ENCODE assay signal across 18 cellular contexts in genomic region chr4:137471461-137471860, GRCh38.
DNase-seq lines count a peak whose midpoint lies in the region; ATAC-seq and TF ChIP-seq lines count a peak whose summit lies in the region.
"Had no signal": no experiment of that assay in that cellular context is flagged by ENCODE, and none has a peak within 500 bp of the region (broad histone marks: within the 10 kb centered on the region; RNA-seq: fewer than 3 reads in every experiment).

No MANE protein-coding gene starts in this region.

- TF ChIP-seq CTCF in AG10803 (conservative IDR thresholded peaks at IDR 0.05; ENCODE audit: low read length) = no peak
- TF ChIP-seq CTCF in mammary epithelial cell (conservative IDR thresholded peaks at IDR 0.05 in 1 of 2, IDR thresholded peaks at IDR 0.05 in 1 of 2; ENCODE audit: extremely low read depth in 1 of 2, insufficient read depth in 1 of 2, low read depth in 1 of 2, low read length in 2 of 2) = no peak
- TF ChIP-seq CTCF in neural crest cell (conservative IDR thresholded peaks at IDR 0.05) = no peak
- TF ChIP-seq CTCF in Caco-2 (IDR thresholded peaks at IDR 0.05; ENCODE audit: insufficient read depth in 1 of 2, low read depth in 1 of 2, low read length in 1 of 2, severe bottlenecking in 1 of 2, unreplicated experiment in 1 of 2) = no peak

- peaks cover 7% of the 10 kb centered on the region for H3K9me3 Mint-ChIP-seq in neural crest cell
- H3K9me3 Mint-ChIP-seq in Caco-2 (ENCODE audit: unreplicated experiment) = no peaks in the 10 kb centered on the region

- in situ Hi-C loops in mammary epithelial cell (cut with MboI; ENCODE audit: low sequenced_read_pairs in 2 of 2) = no loop called here

- H2AFZ ChIP-seq in mammary epithelial cell (ENCODE audit: low read depth, low read length) = no peak overlapping the region

- no peaks in the 10 kb centered on the region for H3K79me2 ChIP-seq in mammary epithelial cell (ENCODE audit: insufficient read depth, low read length)

- BruUV-seq in mammary epithelial cell (replicated peaks; lab: Mats Ljungman, UMichigan) = TSS peak; percentile 91
- BruUV-seq in Caco-2 (replicated peaks; lab: Mats Ljungman, UMichigan) = no TSS peak

- no peak overlapping the region for H3K9ac ChIP-seq in mammary epithelial cell (ENCODE audit: insufficient read depth, low read length)

- H3K4me3 Mint-ChIP-seq in neural crest cell (no peak overlapping the region), Caco-2 (ENCODE audit: unreplicated experiment) (no peak overlapping the region)

- H3K4me1 Mint-ChIP-seq in neural crest cell (peaks cover 5% of the 10 kb centered on the region), Caco-2 (ENCODE audit: low read depth, unreplicated experiment) (no peaks in the 10 kb centered on the region)

- H3K27me3 ChIP-seq in mammary epithelial cell (ENCODE audit: insufficient read depth, low read length) (no peaks in the 10 kb centered on the region), Caco-2 (replicated peaks; ENCODE audit: control insufficient read depth, insufficient read depth, low read length) (no peaks in the 10 kb centered on the region)
- H3K27me3 ChIP-seq: SJCRH30 had no signal

- H3K4me2 ChIP-seq in mammary epithelial cell (ENCODE audit: insufficient read depth, low read depth, low read length) = no peak overlapping the region

- H3K36me3 Mint-ChIP-seq in neural crest cell (ENCODE audit: low read depth) (peaks cover 3% of the 10 kb centered on the region), Caco-2 (ENCODE audit: insufficient read depth, unreplicated experiment) (no peaks in the 10 kb centered on the region)

- H3K4me3 ChIP-seq in AG10803 (ENCODE audit: low read length) (no peak overlapping the region), mammary epithelial cell (replicated peaks in 1 of 3; ENCODE audit: insufficient read depth in 1 of 3, low read depth in 2 of 3, low read length in 3 of 3) (no peak overlapping the region), Caco-2 (ENCODE audit: low read depth, low read length) (no peak overlapping the region)
- H3K4me3 ChIP-seq: HAP-1, K562, SJCRH30 had no signal

- H3K27ac ChIP-seq in mammary epithelial cell (ENCODE audit: insufficient read depth, low read depth, low read length) = no peak overlapping the region
- H3K27ac ChIP-seq: HL-60, RWPE1, SJCRH30 had no signal

- no peaks in the 10 kb centered on the region for H3K4me1 ChIP-seq in mammary epithelial cell (ENCODE audit: insufficient read depth, low read length)
- no peaks in the 10 kb centered on the region for H3K4me1 ChIP-seq in Caco-2
- H3K4me1 ChIP-seq: SJCRH30 had no signal

- H3K27me3 Mint-ChIP-seq in neural crest cell (ENCODE audit: low read depth) (no peaks in the 10 kb centered on the region), Caco-2 (ENCODE audit: insufficient read depth, unreplicated experiment) (no peaks in the 10 kb centered on the region)

- no peak for ATAC-seq in GM18861 (IDR thresholded peaks at IDR 0.05; ENCODE audit: unreplicated experiment)
- no peak for ATAC-seq in GM19035 (IDR thresholded peaks at IDR 0.05; ENCODE audit: unreplicated experiment)
- ATAC-seq: K562 had no signal

- dilution Hi-C loops in mammary epithelial cell (cut with HindIII; ENCODE audit: low sequenced_read_pairs) = loop anchor here (10.0 kb wide), 1 partner anchor 63 kb away; the partner anchor contains the start of gene PCDH18

- CTCF ChIA-PET in mammary epithelial cell (lab: Charles Lee; ENCODE audit: low non-redundant PET) = no interaction called here
- CTCF ChIA-PET in Caco-2 (lab: Charles Lee) = no interaction called here

- no peaks in the 10 kb centered on the region for H4K20me1 ChIP-seq in mammary epithelial cell (ENCODE audit: insufficient read depth, low read length)

- H3K9me3 ChIP-seq in mammary epithelial cell (replicated peaks; ENCODE audit: insufficient read depth, low read length) (no peaks in the 10 kb centered on the region), Caco-2 (no peaks in the 10 kb centered on the region)
- H3K9me3 ChIP-seq: HAP-1, SJCRH30 had no signal

- POLR2A ChIA-PET in Caco-2 (lab: Charles Lee) = no interaction called here

- intact Hi-C loops in mammary epithelial cell (cut with micrococcal nuclease) (no loop called here), Caco-2 (cut with micrococcal nuclease; ENCODE audit: unreplicated experiment) (no loop called here)

- no peaks in the 10 kb centered on the region for H3K36me3 ChIP-seq in mammary epithelial cell (ENCODE audit: insufficient read depth, low read length)
- H3K36me3 ChIP-seq in Caco-2 (ENCODE audit: control insufficient read depth, insufficient read depth, low read length) = no peaks in the 10 kb centered on the region
- H3K36me3 ChIP-seq: HAP-1, SJCRH30 had no signal

- H3K27ac Mint-ChIP-seq in neural crest cell (ENCODE audit: unreplicated experiment) = peak overlapping the region; percentile 22
- H3K27ac Mint-ChIP-seq in Caco-2 (ENCODE audit: unreplicated experiment) = no peak overlapping the region

- DNase-seq in AG10803 (ENCODE audit: low read depth) (peak; percentile 3), LHCN-M2 (ENCODE audit: low read depth) (peak; percentile 20), mammary epithelial cell (no peak), neural crest cell (ENCODE audit: low read depth, low spot score) (no peak), Caco-2 (no peak)
- DNase-seq in activated CD4-positive, alpha-beta T cell treated with anti-CD3 and anti-CD28 coated beads for 1 hour = no peak
- DNase-seq: C1 segment of cervical spinal cord; NCI-H1092; NCI-H226; NCI-H526; NK-92 treated with Interleukin-12 subunit alpha and Interleukin-12 subunit beta, amount 100 ng/mL, for 24 hours; SJCRH30 had no signal

- 100% methylated on average over 1 of the region's 1 CpG for WGBS in mammary epithelial cell (ENCODE audit: low coverage, missing lambda C conversion rate)

Comparison
In these comparisons a context has a peak if more than half of its experiments do, and no peak if none do; other contexts are left out.
1. DNase-seq: peak in AG10803 (single experiment) and LHCN-M2 (single experiment); none in mammary epithelial cell (single experiment), neural crest cell (single experiment), Caco-2 (0 of 2) and activated CD4-positive, alpha-beta T cell treated with anti-CD3 and anti-CD28 coated beads for 1 hour (single experiment).